19 cellular contexts compared by ENCODE assay signal in the genomic region with DNA sequence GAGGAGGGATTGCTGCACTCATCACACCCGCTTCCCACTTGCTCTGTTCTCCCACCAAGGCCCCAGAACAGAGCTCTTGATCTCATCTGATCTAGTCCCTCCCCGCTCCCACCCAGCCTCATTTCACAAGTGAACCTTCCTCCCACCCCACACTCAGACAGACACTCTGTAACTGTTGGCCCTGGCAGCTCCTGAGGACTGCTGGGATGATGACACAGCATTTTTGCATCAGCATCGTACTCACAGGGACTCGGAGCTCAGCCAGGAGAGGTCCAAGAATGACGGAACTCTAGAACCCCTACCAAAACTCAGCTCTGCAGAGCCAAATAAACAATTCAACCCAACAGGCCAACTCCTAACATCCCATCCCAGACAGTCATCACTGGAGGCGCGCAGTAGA. TPM values are rescaled to one million over a fixed set of nuclear protein-coding genes. Genes with fewer than 3 reads are reported as not detected.
DNase-seq lines count a peak whose midpoint lies in the region; ATAC-seq, FAIRE-seq and TF ChIP-seq lines count a peak whose summit lies in the region.
"Had no signal": no experiment of that assay in that cellular context is flagged by ENCODE, and none has a peak within 500 bp of the region (broad histone marks: within the 10 kb centered on the region; RNA-seq: fewer than 3 reads in every experiment).

No MANE protein-coding gene starts in this region.

- H3K36me3 Mint-ChIP-seq in activated naive CD8-positive, alpha-beta T cell treated with anti-CD3 and anti-CD28 coated beads, Interleukin-2, amount 50 U/mL, for 24 hours (ENCODE audit: low read depth): peaks cover 22% of the 10 kb centered on the region

- no peak for TF ChIP-seq RAD21 in K562 (CRISPR knock-in tag; conservative IDR thresholded peaks at IDR 0.05 in 1 of 2, IDR thresholded peaks at IDR 0.05 in 1 of 2)
- TF ChIP-seq RAD21 in liver (IDR thresholded peaks at IDR 0.05): no peak

- H3K9me3 ChIP-seq in DND-41 (ENCODE audit: insufficient read depth, low read length, severe bottlenecking) (no peaks in the 10 kb centered on the region), K562 (replicated peaks; ENCODE audit: control insufficient read depth, insufficient read depth, low read depth, low read length) (peaks cover 6% of the 10 kb centered on the region), liver (ENCODE audit: control insufficient read depth in 4 of 4, low read length in 3 of 4) (peaks cover 18 to 47% (median 33%) of the 10 kb centered on the region in 4 donors)

- H3K4me1 Mint-ChIP-seq in activated naive CD8-positive, alpha-beta T cell treated with anti-CD3 and anti-CD28 coated beads, Interleukin-2, amount 50 U/mL, for 24 hours: peaks cover 5% of the 10 kb centered on the region

- H3K27me3 Mint-ChIP-seq in activated naive CD8-positive, alpha-beta T cell treated with anti-CD3 and anti-CD28 coated beads, Interleukin-2, amount 50 U/mL, for 24 hours: no peaks in the 10 kb centered on the region
- H3K27me3 Mint-ChIP-seq: CD4-positive, alpha-beta T cell had no signal

- FAIRE-seq in K562 (lab: Jason Lieb, UNC): no peak
- FAIRE-seq: A204.1, D721Med, GM12878 had no signal

- TF ChIP-seq POLR2A in NB4 (IDR thresholded peaks at IDR 0.05; ENCODE audit: extremely low read depth, insufficient read length): no peak
- no peak for TF ChIP-seq POLR2A in K562 (conservative IDR thresholded peaks at IDR 0.05)

- H3K9me3 Mint-ChIP-seq in activated naive CD8-positive, alpha-beta T cell treated with anti-CD3 and anti-CD28 coated beads, Interleukin-2, amount 50 U/mL, for 24 hours: peaks cover 45% of the 10 kb centered on the region

- H3K4me2 ChIP-seq in DND-41 (ENCODE audit: insufficient read depth, low read length): no peak overlapping the region
- no peak overlapping the region for H3K4me2 ChIP-seq in K562 (ENCODE audit: insufficient read depth, low read length)

- H3K27ac ChIP-seq in DND-41 (ENCODE audit: low read length) (0 out of 2 replicates have a peak overlapping the region, but pooled peaks have one; percentile 7), K562 (ENCODE audit: extremely low read depth, low read depth, low read length) (no peak overlapping the region; the same call in 2 of the 3 replicates), liver (ENCODE audit: low read depth in 1 of 2, low read length in 2 of 2) (no peak overlapping the region)
- H3K27ac ChIP-seq: C4-2B had no signal

- TF ChIP-seq EP300 in K562 (IDR thresholded peaks at IDR 0.05; ENCODE audit: low read length): no peak

- ATAC-seq in DND-41 (ENCODE audit: insufficient read depth, low read depth) (peak; percentile 39; the same call in 1 of the 3 replicates), K562 (peak; percentile 80), SK-N-SH treated with all-trans-retinoic acid at 6 μM for 48 hours (no peak), GM21786 (IDR thresholded peaks at IDR 0.05; ENCODE audit: unreplicated experiment) (no peak), HG03432 (IDR thresholded peaks at IDR 0.05; ENCODE audit: unreplicated experiment) (no peak)
- no peak for ATAC-seq in activated naive CD8-positive, alpha-beta T cell treated with anti-CD3 and anti-CD28 coated beads, Interleukin-2, amount 50 U/mL, for 24 hours
- ATAC-seq: GM12878 had no signal

- BruUV-seq in K562 (replicated peaks; lab: Mats Ljungman, UMichigan): no TSS peak

- H3K79me2 ChIP-seq in DND-41 (ENCODE audit: insufficient read depth, low read length) (no peaks in the 10 kb centered on the region), K562 (ENCODE audit: control insufficient read depth, insufficient read depth, low read length) (no peaks in the 10 kb centered on the region)

- H3K36me3 ChIP-seq in DND-41 (ENCODE audit: insufficient read depth, low read length) (peaks cover 14% of the 10 kb centered on the region; the same call in 1 of the 2 replicates), K562 (ENCODE audit: control insufficient read depth, insufficient read depth, low read length) (no peaks in the 10 kb centered on the region), liver (ENCODE audit: control insufficient read depth in 4 of 4, insufficient read depth in 3 of 4, low read depth in 1 of 4, low read length in 3 of 4) (no peaks in the 10 kb centered on the region)
- H3K36me3 ChIP-seq: HAP-1 had no signal

- DNase-seq in DND-41: no peak
- peak; percentile 25 for DNase-seq in NB4 (ENCODE audit: low read depth)
- peak in 2 of 4 experiments; percentile 26 to 44 for DNase-seq in K562 (ENCODE audit: extremely low read depth in 1 of 4, low spot score in 3 of 4)
- DNase-seq in activated naive CD8-positive, alpha-beta T cell treated with anti-CD3 and anti-CD28 coated beads, Interleukin-2, amount 50 U/mL, for 24 hours: no peak
- DNase-seq: AML-193; Caco-2; CD4-positive, alpha-beta T cell; DMS79; EL; KBM-7 had no signal

- H2AFZ ChIP-seq in DND-41 (ENCODE audit: low read depth, low read length) (no peak overlapping the region), K562 (ENCODE audit: low read depth, low read length) (0 out of 2 replicates have a peak overlapping the region, but pooled peaks have one; percentile 2)

- H3K4me1 ChIP-seq in DND-41 (ENCODE audit: insufficient read depth, low read length) (peaks cover 22% of the 10 kb centered on the region), K562 (replicated peaks in 1 of 2; ENCODE audit: control insufficient read depth in 2 of 2, insufficient read depth in 2 of 2, low read length in 2 of 2) (no peaks in the 10 kb centered on the region), liver (ENCODE audit: control insufficient read depth in 4 of 4, insufficient read depth in 4 of 4, low read length in 3 of 4) (no peaks in the 10 kb centered on the region)
- H3K4me1 ChIP-seq: Caco-2, HAP-1 had no signal

- WGBS in K562 (ENCODE audit: insufficient coverage, low coverage, missing lambda C conversion rate): 52% methylated on average over 7 of the region's 7 CpGs
- 88% methylated on average over 7 of the region's 7 CpGs for whole genome bisulfite sequencing in liver

- H3K9ac ChIP-seq in DND-41 (ENCODE audit: low read depth, low read length) (no peak overlapping the region), K562 (ENCODE audit: insufficient read depth in 1 of 2, low read depth in 2 of 2, low read length in 2 of 2) (no peak overlapping the region), liver (ENCODE audit: low read depth in 1 of 2, low read length in 2 of 2) (no peak overlapping the region)

- TF ChIP-seq CTCF in DND-41 (IDR thresholded peaks at IDR 0.05; ENCODE audit: borderline replicate concordance, extremely low read depth, low read length, poor library complexity, severe bottlenecking) (no peak), NB4 (IDR thresholded peaks at IDR 0.05; ENCODE audit: low read depth, low read length) (no peak), K562 (IDR thresholded peaks at IDR 0.05 in 2 of 3, conservative IDR thresholded peaks at IDR 0.05 in 1 of 3; ENCODE audit: insufficient read depth in 2 of 3, low read depth in 1 of 3, low read length in 3 of 3) (no peak), liver (IDR thresholded peaks at IDR 0.05; ENCODE audit: low read depth, low read length, missing input control) (no peak)

- intact Hi-C loops in K562 (cut with micrococcal nuclease): no loop called here

- H3K27me3 ChIP-seq in DND-41 (ENCODE audit: insufficient read depth, low read length, poor library complexity) (no peaks in the 10 kb centered on the region), K562 (ENCODE audit: control insufficient read depth in 2 of 2, insufficient read depth in 2 of 2, low read length in 2 of 2) (no peaks in the 10 kb centered on the region), liver (ENCODE audit: control insufficient read depth in 4 of 4, insufficient read depth in 4 of 4, low read length in 3 of 4) (no peaks in the 10 kb centered on the region)

- CTCF ChIA-PET in K562 (lab: Yijun Ruan, JAX; ENCODE audit: low intra/inter-chr PET ratio): no interaction called here

- H4K20me1 ChIP-seq in DND-41 (ENCODE audit: insufficient read depth, low read length) (no peaks in the 10 kb centered on the region), K562 (replicated peaks; ENCODE audit: control insufficient read depth, insufficient read depth, low read length) (no peaks in the 10 kb centered on the region)

- POLR2A ChIA-PET in K562 (lab: Yijun Ruan, JAX): no interaction called here

- H3K4me3 Mint-ChIP-seq in activated naive CD8-positive, alpha-beta T cell treated with anti-CD3 and anti-CD28 coated beads, Interleukin-2, amount 50 U/mL, for 24 hours: no peak overlapping the region
- H3K4me3 Mint-ChIP-seq: CD4-positive, alpha-beta T cell had no signal

- H3K27ac Mint-ChIP-seq in activated naive CD8-positive, alpha-beta T cell treated with anti-CD3 and anti-CD28 coated beads, Interleukin-2, amount 50 U/mL, for 24 hours: no peak overlapping the region
- H3K27ac Mint-ChIP-seq: CD4-positive, alpha-beta T cell had no signal

- no peaks in the 10 kb centered on the region for H3K9me1 ChIP-seq in K562 (ENCODE audit: control insufficient read depth, insufficient read depth, low read length)

- in situ Hi-C loops in K562 (cut with MboI): no loop called here

- H3K4me3 ChIP-seq in DND-41 (ENCODE audit: low read depth in 1 of 2, low read length in 2 of 2) (no peak overlapping the region), NB4 (ENCODE audit: low read depth, low read length) (no peak overlapping the region), K562 (no peak overlapping the region), liver (ENCODE audit: low read depth in 1 of 3, low read length in 3 of 3) (peak overlapping the region in 2 of 3 donors; percentile 43 to 59)
- H3K4me3 ChIP-seq: GM12878, HAP-1 had no signal

TF ChIP-seq in liver, 16 proteins besides CTCF, POLR2A, EP300 and RAD21 (continues in another document):
- no peak for TF ChIP-seq HNF4A (conservative IDR thresholded peaks at IDR 0.05)

TF ChIP-seq in SK-N-SH treated with all-trans-retinoic acid at 6 μM for 48 hours, 23 proteins besides CTCF, POLR2A, EP300 and RAD21 (continues in another document):
- TF ChIP-seq ESRRG (CRISPR knock-in tag; IDR thresholded peaks at IDR 0.05): no peak

RNA-seq across cellular contexts. Expression of gene ZNF124, which starts 11.2 kb away (rescaled TPM):
- total RNA-seq in K562 (2011; cell fraction: chromatin; rRNA removed; ENCODE audit: low replicate concordance): 52.9 and 136 TPM in 2 replicates
- total RNA-seq in K562 (2011; cell fraction: nucleolus; rRNA removed): 31.4 and 39.0 TPM in 2 replicates
- total RNA-seq in K562 (2011; cell fraction: nucleoplasm; rRNA removed): 62.0 and 100 TPM in 2 replicates
- total RNA-seq in K562 (2014; rRNA removed) (28.2 and 31.2 TPM in 2 replicates), K562 (2014; rRNA removed; fragmentation: Illumina TruSeq; extraction: Trizol) (71.5 and 74.9 TPM in 2 replicates), K562 (2015; rRNA removed; fragmentation: Illumina TruSeq; extraction: Trizol) (63.2 and 68.5 TPM in 2 replicates), K562 (2021) (43.1 and 47.1 TPM in 2 replicates), liver (10 to 100 TPM; 12.1 to 19.7 TPM)
- polyA plus RNA-seq in K562 (2011; rRNA removed) (20.2 TPM in 2 replicates), K562 (2014; fragmentation: Illumina TruSeq; extraction: Trizol) (14.7 and 15.0 TPM in 2 replicates), K562 (2014; fragmentation: Nextera tagmentation; extraction: Ambion mirVana) (10 to 100 TPM in 1 of 2 experiments, 1 to 10 TPM in 1; 7.6 to 13.6 TPM), K562 (2014; rRNA removed) (12.5 and 13.5 TPM in 2 replicates), liver (1 to 10 TPM; 1.1 to 1.7 TPM)
- 3.4 and 9.2 TPM in 2 replicates for polyA plus RNA-seq in K562 (2011; cell fraction: cytosol; rRNA removed)
- 13.8 and 23.5 TPM in 2 replicates for polyA plus RNA-seq in K562 (2011; cell fraction: nucleus; rRNA removed)
- 9.4 and 9.9 TPM in 2 replicates for polyA plus RNA-seq in K562 (2012)
- 141 and 252 TPM in 2 replicates for polyA minus RNA-seq in K562 (2011; rRNA and poly(A)+ RNA removed)
- 58.9 and 64.8 TPM in 2 replicates for polyA minus RNA-seq in K562 (2011; cell fraction: cytosol; rRNA and poly(A)+ RNA removed)
- polyA minus RNA-seq in K562 (2011; cell fraction: nucleus; rRNA and poly(A)+ RNA removed): 21.0 and 48.3 TPM in 2 replicates

Comparison
In these comparisons a context has a peak if more than half of its experiments do, and no peak if none do; other contexts are left out.
1. ATAC-seq: peak in DND-41 (single experiment) and K562 (single experiment); none in SK-N-SH treated with all-trans-retinoic acid at 6 μM for 48 hours (single experiment), activated naive CD8-positive, alpha-beta T cell treated with anti-CD3 and anti-CD28 coated beads, Interleukin-2, amount 50 U/mL, for 24 hours (single experiment), GM21786 (single experiment) and HG03432 (single experiment).
2. H3K4me3 ChIP-seq: peak in liver (2 of 3); none in DND-41 (0 of 2), NB4 (single experiment) and K562 (single experiment).